In genomic region chr5:69369369-69370121, GRCh38 we compare ENCODE assay signal across 8 cellular contexts. TPM values are rescaled to one million over a fixed set of nuclear protein-coding genes. Genes with fewer than 3 reads are reported as not detected.
A peak's percentile ranks its signal among the peaks of the same experiment; 100 is the strongest.
DNase-seq lines count a peak whose midpoint lies in the region; ATAC-seq and TF ChIP-seq lines count a peak whose summit lies in the region.

Gene AK6, minus strand, starts transcription at chr5:69369520. Its CDS starts 30 bp downstream, at chr5:69369490.
Gene RAD17, plus strand, starts transcription at chr5:69369818. Its CDS starts 2,391 bp downstream, at chr5:69372209.
Gene TAF9, minus strand, starts transcription at chr5:69369520. Its CDS starts 3,783 bp downstream, at chr5:69365737.

- peaks cover 52% of the 10 kb centered on the region for H3K4me1 Mint-ChIP-seq in CD8-positive, alpha-beta T cell (ENCODE audit: low read depth)

- peak; percentile 82 to 95 (median 87) for DNase-seq in CD8-positive, alpha-beta T cell
- DNase-seq in HS-27A (ENCODE audit: low read depth) (peak; percentile 73), NK-92 (lab: John Stamatoyannopoulos, UW; ENCODE audit: unreplicated experiment) (peak; percentile 75), lung microvascular endothelial cell (ENCODE audit: low read depth in 2 of 2) (peak; percentile 92)
- DNase-seq in activated CD8-positive, alpha-beta memory T cell treated with anti-CD3 and anti-CD28 coated beads for 24 hours: peak; percentile 99
- peak; percentile 86 for DNase-seq in effector CD8-positive, alpha-beta T cell (lab: John Stamatoyannopoulos, UW)
- DNase-seq in stimulated activated CD4-positive, alpha-beta T cell treated with anti-CD3 and anti-CD28 coated beads, TNF-alpha, amount 100 ng/mL, for 48 hours (ENCODE audit: low read depth in 3 of 3): peak; percentile 75 to 88 (median 86)

- TF ChIP-seq CTCF in CD8-positive, alpha-beta T cell (IDR thresholded peaks at IDR 0.05): no peak

- no peaks in the 10 kb centered on the region for H3K9me3 ChIP-seq in CD8-positive, alpha-beta T cell (ENCODE audit: low read length)

- no peaks in the 10 kb centered on the region for H3K27me3 Mint-ChIP-seq in CD8-positive, alpha-beta T cell (ENCODE audit: low read depth)

- H3K4me3 Mint-ChIP-seq in CD8-positive, alpha-beta T cell: peak within 1 kb of the TSS; percentile 93

- ATAC-seq in CD8-positive, alpha-beta T cell: peak; percentile 90
- peak; percentile 86 for ATAC-seq in GM19467 (IDR thresholded peaks at IDR 0.05; ENCODE audit: unreplicated experiment)

- peak within 1 kb of the TSS; percentile 77 for H3K4me3 ChIP-seq in CD8-positive, alpha-beta T cell (ENCODE audit: low read depth, low read length)

- POLR2A ChIA-PET in CD8-positive, alpha-beta T cell (lab: Charles Lee): interaction anchor here (1.0 to 1.5 kb wide), 2 partner anchors 37 to 135 kb away, joined by 3 to 8 read pairs; partner anchors contain the start of genes CCDC125 and CDK7

- no peaks in the 10 kb centered on the region for H3K9me3 Mint-ChIP-seq in CD8-positive, alpha-beta T cell

- CTCF ChIA-PET in CD8-positive, alpha-beta T cell (lab: Charles Lee): interaction anchor here (0.9 to 1.4 kb wide), 2 partner anchors 10 to 276 kb away, joined by 3 to 4 read pairs; partner anchors contain the start of gene SLC30A5

- peak within 1 kb of the TSS; percentile 99 for H3K27ac Mint-ChIP-seq in CD8-positive, alpha-beta T cell

- H3K36me3 Mint-ChIP-seq in CD8-positive, alpha-beta T cell: peaks cover 44% of the 10 kb centered on the region

- H3K4me1 ChIP-seq in CD8-positive, alpha-beta T cell (ENCODE audit: insufficient read depth, low read length): peaks cover 21% of the 10 kb centered on the region

- peak within 1 kb of the TSS; percentile 99 for H3K27ac ChIP-seq in CD8-positive, alpha-beta T cell (ENCODE audit: low read depth, low read length)

- intact Hi-C loops in CD8-positive, alpha-beta T cell (cut with DNase I, micrococcal nuclease): loop anchor here (1.0 to 10.0 kb wide), 13 partner anchors 37 to 327 kb away; partner anchors contain the start of genes CCDC125 (in 2 of the 2), CDK7 (in 2 of the 2), CENPH (in 2 of the 2) and SLC30A5 (in 2 of the 2)

- peaks cover 9% of the 10 kb centered on the region for H3K36me3 ChIP-seq in CD8-positive, alpha-beta T cell (ENCODE audit: insufficient read depth, low read length)

- no peaks in the 10 kb centered on the region for H3K27me3 ChIP-seq in CD8-positive, alpha-beta T cell (ENCODE audit: insufficient read depth, low read length)

RNA-seq across cellular contexts. Expression of gene AK6, which starts in this region (rescaled TPM):
- total RNA-seq in CD8-positive, alpha-beta T cell: 10 to 100 TPM; 10.2 to 12.1 TPM
- 12.6 and 17.3 TPM in 2 replicates for total RNA-seq in lung microvascular endothelial cell

RNA-seq across cellular contexts. Expression of gene RAD17, which starts in this region (rescaled TPM):
- 10 to 100 TPM; 19.5 to 22.2 TPM for total RNA-seq in CD8-positive, alpha-beta T cell
- 9.6 and 14.5 TPM in 2 replicates for total RNA-seq in lung microvascular endothelial cell

RNA-seq across cellular contexts. Expression of gene TAF9, which starts in this region (rescaled TPM):
- 10 to 100 TPM; 51.3 to 56.6 TPM for total RNA-seq in CD8-positive, alpha-beta T cell
- 66.3 and 72.8 TPM in 2 replicates for total RNA-seq in lung microvascular endothelial cell

Comparison
In these comparisons a context has a peak if more than half of its experiments do, and no peak if none do; other contexts are left out.
1. Peak in every context shown above with its lines: DNase-seq, ATAC-seq, H3K4me3 ChIP-seq and H3K27ac ChIP-seq.